10 cellular contexts compared by ENCODE assay signal in genomic region chr22:24550028-24550901, GRCh38. TPM values are rescaled to one million over a fixed set of nuclear protein-coding genes. Genes with fewer than 3 reads are reported as not detected.
DNase-seq lines count a peak whose midpoint lies in the region; ATAC-seq and TF ChIP-seq lines count a peak whose summit lies in the region.
"Had no signal": no experiment of that assay in that cellular context is flagged by ENCODE, and none has a peak within 500 bp of the region (broad histone marks: within the 10 kb centered on the region; RNA-seq: fewer than 3 reads in every experiment).

No MANE protein-coding gene starts in this region.

- H3K4me1 Mint-ChIP-seq in IgD-negative memory B cell = peaks cover 27 to 41% (median 41%) of the 10 kb centered on the region in 3 donors
- H3K4me1 Mint-ChIP-seq in brain = peaks cover 50% of the 10 kb centered on the region
- H3K4me1 Mint-ChIP-seq in naive B cell = peaks cover 59 to 79% (median 73%) of the 10 kb centered on the region in 3 donors

- no peaks in the 10 kb centered on the region for H3K27me3 Mint-ChIP-seq in IgD-negative memory B cell
- peaks cover 5% of the 10 kb centered on the region for H3K27me3 Mint-ChIP-seq in brain
- no peaks in the 10 kb centered on the region for H3K27me3 Mint-ChIP-seq in naive B cell

- no peak for TF ChIP-seq CTCF in brain (conservative IDR thresholded peaks at IDR 0.05)
- TF ChIP-seq CTCF in PC-9 (conservative IDR thresholded peaks at IDR 0.05) = no peak

- H3K36me3 Mint-ChIP-seq in IgD-negative memory B cell (peaks cover 2% of the 10 kb centered on the region), brain (peaks cover 40% of the 10 kb centered on the region), naive B cell (peaks cover 0 to 29% of the 10 kb centered on the region in 2 donors)

- ATAC-seq in naive B cell (ENCODE audit: low read depth in 2 of 2) (no peak), sciatic nerve (no peak)

- POLR2A ChIA-PET in PC-9 (lab: Charles Lee; ENCODE audit: unreplicated experiment) = no interaction called here

- H3K4me3 ChIP-seq in effector memory CD4-positive, alpha-beta T cell (ENCODE audit: insufficient read depth, low read depth, low read length, poor library complexity, severe bottlenecking) = no peak overlapping the region
- no peak overlapping the region for H3K4me3 ChIP-seq in PC-9

- H2AFZ ChIP-seq in PC-9 = no peak overlapping the region

- no peaks in the 10 kb centered on the region for H3F3A ChIP-seq in PC-9 (ENCODE audit: insufficient read depth, low read depth)

- H3K4me2 ChIP-seq in PC-9 = no peak overlapping the region

- no peaks in the 10 kb centered on the region for H3K27me3 ChIP-seq in effector memory CD4-positive, alpha-beta T cell (replicated peaks; ENCODE audit: control insufficient read depth, insufficient read depth, low read length, poor library complexity, severe bottlenecking)
- no peaks in the 10 kb centered on the region for H3K27me3 ChIP-seq in PC-9 (ENCODE audit: insufficient read depth, low read depth)

- peak overlapping the region in 3 of 4 donors; percentile 70 to 89 (median 85) for H3K4me3 Mint-ChIP-seq in IgD-negative memory B cell
- H3K4me3 Mint-ChIP-seq in brain = peak overlapping the region in 1 of 5 experiments; percentile 42
- H3K4me3 Mint-ChIP-seq in naive B cell = peak overlapping the region; percentile 60 to 99 (median 82)

- no peaks in the 10 kb centered on the region; the same call in 1 of the 2 replicates for H4K20me1 ChIP-seq in PC-9 (ENCODE audit: insufficient read depth)

- H3K36me3 ChIP-seq in effector memory CD4-positive, alpha-beta T cell (ENCODE audit: control insufficient read depth, insufficient read depth, low read length) = peaks cover 26% of the 10 kb centered on the region
- 0 out of 2 replicates have a peak, but pooled peaks cover 6% of the 10 kb centered on the region for H3K36me3 ChIP-seq in PC-9 (ENCODE audit: low read depth)

- H3K4me1 ChIP-seq in effector memory CD4-positive, alpha-beta T cell (ENCODE audit: control insufficient read depth, insufficient read depth, low read length, poor library complexity, severe bottlenecking) = peaks cover 11% of the 10 kb centered on the region
- peaks cover 7% of the 10 kb centered on the region for H3K4me1 ChIP-seq in PC-9 (replicated peaks; ENCODE audit: insufficient read depth)

- no peak overlapping the region for H3K27ac ChIP-seq in effector memory CD4-positive, alpha-beta T cell (ENCODE audit: insufficient read depth, low read length, poor library complexity, severe bottlenecking)
- H3K27ac ChIP-seq in PC-9 = no peak overlapping the region

- H3K9me2 ChIP-seq in PC-9 (ENCODE audit: insufficient read depth) = no peaks in the 10 kb centered on the region

- H3K9me3 Mint-ChIP-seq in IgD-negative memory B cell = no peaks in the 10 kb centered on the region
- H3K9me3 Mint-ChIP-seq in brain = no peaks in the 10 kb centered on the region
- no peaks in the 10 kb centered on the region for H3K9me3 Mint-ChIP-seq in naive B cell

- intact Hi-C loops in sciatic nerve (cut with DNase I) (no loop called here), PC-9 (cut with micrococcal nuclease; ENCODE audit: unreplicated experiment) (no loop called here)

- peaks cover 39% of the 10 kb centered on the region for H3K79me2 ChIP-seq in PC-9 (ENCODE audit: low read depth)

- peak; percentile 85 for DNase-seq in CD1c-positive myeloid dendritic cell (ENCODE audit: extremely low spot score)
- no peak for DNase-seq in naive B cell
- DNase-seq in GOT3 (lab: John Stamatoyannopoulos, UW) = no peak
- DNase-seq in sciatic nerve (ENCODE audit: low spot score) = no peak
- no peak for DNase-seq in effector memory CD4-positive, alpha-beta T cell
- DNase-seq in PC-9 = no peak
- DNase-seq: DMS 273 treated with DMSO at 0.1 percent for 48 hours, NCI-H526 treated with DMSO at 0.1 percent for 48 hours had no signal

- H3K9me3 ChIP-seq in effector memory CD4-positive, alpha-beta T cell (ENCODE audit: control insufficient read depth, low read length) = no peaks in the 10 kb centered on the region
- no peaks in the 10 kb centered on the region for H3K9me3 ChIP-seq in PC-9 (ENCODE audit: insufficient read depth, low read depth)

- CTCF ChIA-PET in PC-9 (lab: Charles Lee) = no interaction called here

- peak overlapping the region in 2 of 3 donors; percentile 62 to 69 for H3K27ac Mint-ChIP-seq in IgD-negative memory B cell
- H3K27ac Mint-ChIP-seq in brain = peak overlapping the region in 3 of 5 experiments; percentile 31 to 83 (median 45)
- H3K27ac Mint-ChIP-seq in naive B cell = peak overlapping the region; percentile 66 to 95 (median 84)

- BruUV-seq in PC-9 (replicated peaks; lab: Mats Ljungman, UMichigan) = no TSS peak

RNA-seq across cellular contexts. Expression of gene GUCD1, which starts 4.7 kb away (rescaled TPM):
- polyA plus RNA-seq in IgD-negative memory B cell (323 TPM), brain (ENCODE audit: insufficient read depth, low read depth, low replicate concordance) (91.5 TPM), naive B cell (ENCODE audit: low read depth in 6 of 6) (100 to 1,000 TPM; 374 to 564 (median 422) TPM)
- total RNA-seq in sciatic nerve (61.2 TPM), PC-9 (2021) (69.1 and 80.2 TPM in 2 replicates)

RNA-seq across cellular contexts. Expression of gene SNRPD3, which starts 5.5 kb away (rescaled TPM):
- polyA plus RNA-seq in IgD-negative memory B cell (141 TPM), brain (ENCODE audit: insufficient read depth, low read depth, low replicate concordance) (130 TPM), naive B cell (ENCODE audit: low read depth in 6 of 6) (100 to 1,000 TPM in 4 of 6 donors, 10 to 100 TPM in 2; 73.1 to 141 (median 132) TPM)
- total RNA-seq in sciatic nerve (48.2 TPM), PC-9 (2021) (77.1 and 117 TPM in 2 replicates)

RNA-seq across cellular contexts. Expression of gene LRRC75B, which starts 42.6 kb away (rescaled TPM):
- polyA plus RNA-seq in IgD-negative memory B cell (0.63 TPM), brain (ENCODE audit: insufficient read depth, low read depth, low replicate concordance) (14.5 TPM), naive B cell (ENCODE audit: low read depth in 6 of 6) (under 1 TPM in 2 of 6 donors, not detected in 4; 0.32 TPM)
- total RNA-seq in sciatic nerve (17.5 TPM), PC-9 (2021) (2.2 and 4.5 TPM in 2 replicates)

RNA-seq across cellular contexts. Expression of gene GGT1, which starts 52.7 kb away (rescaled TPM):
- 10.8 TPM for polyA plus RNA-seq in IgD-negative memory B cell
- 5.1 TPM for polyA plus RNA-seq in brain (ENCODE audit: insufficient read depth, low read depth, low replicate concordance)
- under 1 TPM in 4 of 6 donors, not detected in 2; 0.17 to 0.90 (median 0.70) TPM for polyA plus RNA-seq in naive B cell (ENCODE audit: low read depth in 6 of 6)
- total RNA-seq in sciatic nerve = 9.0 TPM
- total RNA-seq in PC-9 (2021) = 7.4 and 10.2 TPM in 2 replicates

RNA-seq across cellular contexts. Expression of gene UPB1, which starts 55.1 kb away (rescaled TPM):
- polyA plus RNA-seq in IgD-negative memory B cell (not detected), brain (ENCODE audit: insufficient read depth, low read depth, low replicate concordance) (not detected), naive B cell (ENCODE audit: low read depth in 6 of 6) (under 1 TPM in 5 of 6 donors, not detected in 1; 0.08 to 0.90 (median 0.20) TPM)
- total RNA-seq in sciatic nerve (1.3 TPM), PC-9 (2021) (0.17 and 0.80 TPM in 2 replicates)
